ENCODE assay signal across 13 cellular contexts in genomic region chr7:116492654-116493109, GRCh38. TPM values are rescaled to one million over a fixed set of nuclear protein-coding genes. Genes with fewer than 3 reads are reported as not detected.
"Had no signal": no experiment of that assay in that cellular context is flagged by ENCODE, and none has a peak within 500 bp of the region (broad histone marks: within the 10 kb centered on the region; RNA-seq: fewer than 3 reads in every experiment).

No MANE protein-coding gene starts in this region.

- ATAC-seq: activated naive CD8-positive, alpha-beta T cell treated with anti-CD3 and anti-CD28 coated beads, Interleukin-2, amount 50 U/mL, for 24 hours; activated T-helper 17 cell treated with anti-CD3 and anti-CD28 coated beads, Interleukin-2, amount 50 U/mL, for 72 hours; left lobe of liver; naive thymus-derived CD4-positive, alpha-beta T cell had no signal

- H3K9me3 Mint-ChIP-seq: activated T-helper 17 cell treated with anti-CD3 and anti-CD28 coated beads, Interleukin-2, amount 50 U/mL, for 72 hours; stimulated activated naive CD8-positive, alpha-beta T cell treated with anti-CD3 and anti-CD28 coated beads, Interleukin-15, Interleukin-2, amounts not matched to agents 100 ng/mL and 50 ng/mL, for 24 hours had no signal

- H3K27ac Mint-ChIP-seq: activated naive CD8-positive, alpha-beta T cell treated with anti-CD3 and anti-CD28 coated beads, Interleukin-2, amount 50 U/mL, for 24 hours; activated T-helper 17 cell treated with anti-CD3 and anti-CD28 coated beads, Interleukin-2, amount 50 U/mL, for 72 hours; naive thymus-derived CD4-positive, alpha-beta T cell; stimulated activated naive CD8-positive, alpha-beta T cell treated with anti-CD3 and anti-CD28 coated beads, Interleukin-15, Interleukin-2, amounts not matched to agents 100 ng/mL and 50 ng/mL, for 24 hours had no signal

- DNase-seq: activated CD4-positive, alpha-beta T cell treated with anti-CD3 and anti-CD28 coated beads for 1 hour; activated CD4-positive, alpha-beta T cell treated with anti-CD3 and anti-CD28 coated beads, Interleukin-2, amount 50 U/mL, for 4 hours; activated naive CD4-positive, alpha-beta T cell treated with Interleukin-2 at 50 U/mL for 16 hours; activated naive CD8-positive, alpha-beta T cell treated with anti-CD3 and anti-CD28 coated beads, Interleukin-2, amount 50 U/mL, for 24 hours; dorsolateral prefrontal cortex; erythroblast; naive thymus-derived CD4-positive, alpha-beta T cell; retina; T-helper 1 cell had no signal

- H3K27ac ChIP-seq: skin epidermis had no signal

- H3K4me3 ChIP-seq: dorsolateral prefrontal cortex, skin epidermis had no signal

RNA-seq across cellular contexts. Expression of gene CAV2, which starts 6.9 kb away (rescaled TPM):
- polyA plus RNA-seq: naive thymus-derived CD4-positive, alpha-beta T cell had no signal

RNA-seq across cellular contexts. Expression of gene CAV1, which starts 32.2 kb away (rescaled TPM):
- polyA plus RNA-seq: naive thymus-derived CD4-positive, alpha-beta T cell had no signal
